ENCODE assay signal across 1 cellular context in the genomic region with DNA sequence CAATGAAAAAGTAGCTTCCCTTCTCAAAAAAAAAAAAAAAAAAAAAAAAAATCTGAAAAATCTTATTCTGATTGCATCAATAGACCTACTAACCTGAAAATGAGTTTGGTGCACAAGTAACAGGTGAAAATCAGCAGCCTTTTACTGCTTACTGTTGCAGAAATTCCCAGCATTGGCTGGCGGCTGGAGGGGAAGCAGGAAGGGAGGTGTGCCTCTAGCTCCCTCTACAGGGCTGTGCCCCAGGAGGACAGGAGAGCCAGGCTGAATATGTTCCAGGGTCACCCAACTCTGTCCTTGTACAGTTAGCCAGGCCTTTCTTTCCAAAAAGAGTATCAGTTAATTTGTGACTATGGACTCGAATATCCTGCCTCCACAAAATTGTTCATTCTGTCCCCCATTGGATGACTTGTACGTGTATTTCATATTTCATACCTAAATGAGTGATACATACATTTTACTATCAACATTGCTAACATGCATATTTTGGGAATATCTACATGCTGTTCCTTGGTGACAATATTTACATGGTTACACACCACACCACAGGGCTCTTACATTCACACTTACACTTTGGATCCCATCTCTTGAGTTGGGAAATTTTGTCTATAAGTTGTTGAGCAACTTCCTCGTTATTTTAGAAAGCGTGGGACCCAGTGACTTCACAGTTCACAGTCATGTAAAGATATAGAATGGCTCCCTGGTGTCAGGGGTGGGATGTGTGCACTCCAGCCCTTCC.
A peak's percentile ranks its signal among the peaks of the same experiment; 100 is the strongest.
TF ChIP-seq lines count a peak whose summit lies in the region.

No MANE protein-coding gene starts in this region.

TF ChIP-seq in HepG2, 621 proteins besides CTCF, POLR2A, EP300 and RAD21 (continued from another document and continues in another):
- TF ChIP-seq, protein P1, sequence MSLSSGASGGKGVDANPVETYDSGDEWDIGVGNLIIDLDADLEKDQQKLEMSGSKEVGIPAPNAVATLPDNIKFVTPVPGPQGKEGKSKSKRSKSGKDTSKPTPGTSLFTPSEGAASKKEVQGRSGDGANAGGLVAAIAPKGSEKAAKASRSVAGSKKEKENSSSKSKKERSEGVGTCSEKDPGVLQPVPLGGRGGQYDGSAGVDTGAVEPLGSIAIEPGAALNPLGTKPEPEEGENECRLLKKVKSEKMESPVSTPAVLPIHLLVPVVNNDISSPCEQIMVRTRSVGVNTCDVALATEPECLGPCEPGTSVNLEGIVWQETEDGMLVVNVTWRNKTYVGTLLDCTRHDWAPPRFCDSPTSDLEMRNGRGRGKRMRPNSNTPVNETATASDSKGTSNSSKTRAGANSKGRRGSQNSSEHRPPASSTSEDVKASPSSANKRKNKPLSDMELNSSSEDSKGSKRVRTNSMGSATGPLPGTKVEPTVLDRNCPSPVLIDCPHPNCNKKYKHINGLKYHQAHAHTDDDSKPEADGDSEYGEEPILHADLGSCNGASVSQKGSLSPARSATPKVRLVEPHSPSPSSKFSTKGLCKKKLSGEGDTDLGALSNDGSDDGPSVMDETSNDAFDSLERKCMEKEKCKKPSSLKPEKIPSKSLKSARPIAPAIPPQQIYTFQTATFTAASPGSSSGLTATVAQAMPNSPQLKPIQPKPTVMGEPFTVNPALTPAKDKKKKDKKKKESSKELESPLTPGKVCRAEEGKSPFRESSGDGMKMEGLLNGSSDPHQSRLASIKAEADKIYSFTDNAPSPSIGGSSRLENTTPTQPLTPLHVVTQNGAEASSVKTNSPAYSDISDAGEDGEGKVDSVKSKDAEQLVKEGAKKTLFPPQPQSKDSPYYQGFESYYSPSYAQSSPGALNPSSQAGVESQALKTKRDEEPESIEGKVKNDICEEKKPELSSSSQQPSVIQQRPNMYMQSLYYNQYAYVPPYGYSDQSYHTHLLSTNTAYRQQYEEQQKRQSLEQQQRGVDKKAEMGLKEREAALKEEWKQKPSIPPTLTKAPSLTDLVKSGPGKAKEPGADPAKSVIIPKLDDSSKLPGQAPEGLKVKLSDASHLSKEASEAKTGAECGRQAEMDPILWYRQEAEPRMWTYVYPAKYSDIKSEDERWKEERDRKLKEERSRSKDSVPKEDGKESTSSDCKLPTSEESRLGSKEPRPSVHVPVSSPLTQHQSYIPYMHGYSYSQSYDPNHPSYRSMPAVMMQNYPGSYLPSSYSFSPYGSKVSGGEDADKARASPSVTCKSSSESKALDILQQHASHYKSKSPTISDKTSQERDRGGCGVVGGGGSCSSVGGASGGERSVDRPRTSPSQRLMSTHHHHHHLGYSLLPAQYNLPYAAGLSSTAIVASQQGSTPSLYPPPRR (CRISPR knock-in tag; IDR thresholded peaks at IDR 0.05; ENCODE audit: borderline replicate concordance) = no peak
- TF ChIP-seq, protein P2, sequence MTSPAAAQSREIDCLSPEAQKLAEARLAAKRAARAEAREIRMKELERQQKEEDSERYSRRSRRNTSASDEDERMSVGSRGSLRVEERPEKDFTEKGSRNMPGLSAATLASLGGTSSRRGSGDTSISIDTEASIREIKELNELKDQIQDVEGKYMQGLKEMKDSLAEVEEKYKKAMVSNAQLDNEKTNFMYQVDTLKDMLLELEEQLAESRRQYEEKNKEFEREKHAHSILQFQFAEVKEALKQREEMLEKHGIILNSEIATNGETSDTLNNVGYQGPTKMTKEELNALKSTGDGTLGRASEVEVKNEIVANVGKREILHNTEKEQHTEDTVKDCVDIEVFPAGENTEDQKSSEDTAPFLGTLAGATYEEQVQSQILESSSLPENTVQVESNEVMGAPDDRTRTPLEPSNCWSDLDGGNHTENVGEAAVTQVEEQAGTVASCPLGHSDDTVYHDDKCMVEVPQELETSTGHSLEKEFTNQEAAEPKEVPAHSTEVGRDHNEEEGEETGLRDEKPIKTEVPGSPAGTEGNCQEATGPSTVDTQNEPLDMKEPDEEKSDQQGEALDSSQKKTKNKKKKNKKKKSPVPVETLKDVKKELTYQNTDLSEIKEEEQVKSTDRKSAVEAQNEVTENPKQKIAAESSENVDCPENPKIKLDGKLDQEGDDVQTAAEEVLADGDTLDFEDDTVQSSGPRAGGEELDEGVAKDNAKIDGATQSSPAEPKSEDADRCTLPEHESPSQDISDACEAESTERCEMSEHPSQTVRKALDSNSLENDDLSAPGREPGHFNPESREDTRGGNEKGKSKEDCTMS (CRISPR knock-in tag; conservative IDR thresholded peaks at IDR 0.05) = no peak
- TF ChIP-seq, protein P3, sequence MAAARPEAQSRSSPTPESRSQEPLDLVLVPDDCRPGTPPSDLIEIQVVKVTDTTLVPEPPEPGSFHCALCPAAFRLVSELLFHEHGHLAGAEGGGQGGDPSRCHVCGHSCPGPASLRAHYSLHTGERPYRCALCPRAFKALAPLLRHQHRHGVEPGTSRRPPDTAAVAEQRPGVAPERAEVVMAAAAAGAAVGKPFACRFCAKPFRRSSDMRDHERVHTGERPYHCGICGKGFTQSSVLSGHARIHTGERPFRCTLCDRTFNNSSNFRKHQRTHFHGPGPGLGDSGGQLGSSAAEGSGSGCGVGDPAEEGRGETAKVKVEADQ (CRISPR knock-in tag; IDR thresholded peaks at IDR 0.05; ENCODE audit: borderline replicate concordance) = 0 out of 2 replicates have a peak, but pooled peaks have one; percentile 22
- TF ChIP-seq LCORL (IDR thresholded peaks at IDR 0.05) (no peak), LCORL (CRISPR knock-in tag; IDR thresholded peaks at IDR 0.05) (0 out of 2 replicates have a peak, but pooled peaks have one; percentile 26), NR2F2 (IDR thresholded peaks at IDR 0.05; ENCODE audit: borderline replicate concordance, low read depth) (no peak), TCF7 (IDR thresholded peaks at IDR 0.05; ENCODE audit: low read depth) (no peak), MAFF (IDR thresholded peaks at IDR 0.05; ENCODE audit: low read depth, low read length) (peak; percentile 89), ZNF775 (CRISPR knock-in tag; IDR thresholded peaks at IDR 0.05; ENCODE audit: borderline replicate concordance) (no peak), ZNF605 (CRISPR knock-in tag; IDR thresholded peaks at IDR 0.05) (no peak), KDM4B (CRISPR knock-in tag; IDR thresholded peaks at IDR 0.05) (no peak), FOXA3 (CRISPR knock-in tag; IDR thresholded peaks at IDR 0.05) (no peak)
- TF ChIP-seq, protein P4, sequence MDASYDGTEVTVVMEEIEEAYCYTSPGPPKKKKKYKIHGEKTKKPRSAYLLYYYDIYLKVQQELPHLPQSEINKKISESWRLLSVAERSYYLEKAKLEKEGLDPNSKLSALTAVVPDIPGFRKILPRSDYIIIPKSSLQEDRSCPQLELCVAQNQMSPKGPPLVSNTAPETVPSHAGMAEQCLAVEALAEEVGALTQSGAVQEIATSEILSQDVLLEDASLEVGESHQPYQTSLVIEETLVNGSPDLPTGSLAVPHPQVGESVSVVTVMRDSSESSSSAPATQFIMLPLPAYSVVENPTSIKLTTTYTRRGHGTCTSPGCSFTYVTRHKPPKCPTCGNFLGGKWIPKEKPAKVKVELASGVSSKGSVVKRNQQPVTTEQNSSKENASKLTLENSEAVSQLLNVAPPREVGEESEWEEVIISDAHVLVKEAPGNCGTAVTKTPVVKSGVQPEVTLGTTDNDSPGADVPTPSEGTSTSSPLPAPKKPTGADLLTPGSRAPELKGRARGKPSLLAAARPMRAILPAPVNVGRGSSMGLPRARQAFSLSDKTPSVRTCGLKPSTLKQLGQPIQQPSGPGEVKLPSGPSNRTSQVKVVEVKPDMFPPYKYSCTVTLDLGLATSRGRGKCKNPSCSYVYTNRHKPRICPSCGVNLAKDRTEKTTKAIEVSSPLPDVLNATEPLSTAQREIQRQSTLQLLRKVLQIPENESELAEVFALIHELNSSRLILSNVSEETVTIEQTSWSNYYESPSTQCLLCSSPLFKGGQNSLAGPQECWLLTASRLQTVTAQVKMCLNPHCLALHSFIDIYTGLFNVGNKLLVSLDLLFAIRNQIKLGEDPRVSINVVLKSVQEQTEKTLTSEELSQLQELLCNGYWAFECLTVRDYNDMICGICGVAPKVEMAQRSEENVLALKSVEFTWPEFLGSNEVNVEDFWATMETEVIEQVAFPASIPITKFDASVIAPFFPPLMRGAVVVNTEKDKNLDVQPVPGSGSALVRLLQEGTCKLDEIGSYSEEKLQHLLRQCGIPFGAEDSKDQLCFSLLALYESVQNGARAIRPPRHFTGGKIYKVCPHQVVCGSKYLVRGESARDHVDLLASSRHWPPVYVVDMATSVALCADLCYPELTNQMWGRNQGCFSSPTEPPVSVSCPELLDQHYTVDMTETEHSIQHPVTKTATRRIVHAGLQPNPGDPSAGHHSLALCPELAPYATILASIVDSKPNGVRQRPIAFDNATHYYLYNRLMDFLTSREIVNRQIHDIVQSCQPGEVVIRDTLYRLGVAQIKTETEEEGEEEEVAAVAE (CRISPR knock-in tag; IDR thresholded peaks at IDR 0.05; ENCODE audit: borderline replicate concordance) = no peak
- TF ChIP-seq, protein P5, sequence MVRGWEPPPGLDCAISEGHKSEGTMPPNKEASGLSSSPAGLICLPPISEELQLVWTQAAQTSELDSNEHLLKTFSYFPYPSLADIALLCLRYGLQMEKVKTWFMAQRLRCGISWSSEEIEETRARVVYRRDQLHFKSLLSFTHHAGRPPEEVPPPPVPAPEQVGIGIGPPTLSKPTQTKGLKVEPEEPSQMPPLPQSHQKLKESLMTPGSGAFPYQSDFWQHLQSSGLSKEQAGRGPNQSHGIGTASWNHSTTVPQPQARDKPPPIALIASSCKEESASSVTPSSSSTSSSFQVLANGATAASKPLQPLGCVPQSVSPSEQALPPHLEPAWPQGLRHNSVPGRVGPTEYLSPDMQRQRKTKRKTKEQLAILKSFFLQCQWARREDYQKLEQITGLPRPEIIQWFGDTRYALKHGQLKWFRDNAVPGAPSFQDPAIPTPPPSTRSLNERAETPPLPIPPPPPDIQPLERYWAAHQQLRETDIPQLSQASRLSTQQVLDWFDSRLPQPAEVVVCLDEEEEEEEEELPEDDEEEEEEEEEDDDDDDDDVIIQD (CRISPR knock-in tag; IDR thresholded peaks at IDR 0.05; ENCODE audit: low read depth) = 0 out of 2 replicates have a peak, but pooled peaks have one; percentile 11
- TF ChIP-seq, protein P6, sequence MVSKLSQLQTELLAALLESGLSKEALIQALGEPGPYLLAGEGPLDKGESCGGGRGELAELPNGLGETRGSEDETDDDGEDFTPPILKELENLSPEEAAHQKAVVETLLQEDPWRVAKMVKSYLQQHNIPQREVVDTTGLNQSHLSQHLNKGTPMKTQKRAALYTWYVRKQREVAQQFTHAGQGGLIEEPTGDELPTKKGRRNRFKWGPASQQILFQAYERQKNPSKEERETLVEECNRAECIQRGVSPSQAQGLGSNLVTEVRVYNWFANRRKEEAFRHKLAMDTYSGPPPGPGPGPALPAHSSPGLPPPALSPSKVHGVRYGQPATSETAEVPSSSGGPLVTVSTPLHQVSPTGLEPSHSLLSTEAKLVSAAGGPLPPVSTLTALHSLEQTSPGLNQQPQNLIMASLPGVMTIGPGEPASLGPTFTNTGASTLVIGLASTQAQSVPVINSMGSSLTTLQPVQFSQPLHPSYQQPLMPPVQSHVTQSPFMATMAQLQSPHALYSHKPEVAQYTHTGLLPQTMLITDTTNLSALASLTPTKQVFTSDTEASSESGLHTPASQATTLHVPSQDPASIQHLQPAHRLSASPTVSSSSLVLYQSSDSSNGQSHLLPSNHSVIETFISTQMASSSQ (IDR thresholded peaks at IDR 0.05; ENCODE audit: low read depth) = 0 out of 2 replicates have a peak, but pooled peaks have one; percentile 18
- TF ChIP-seq, protein P6 (CRISPR knock-in tag; IDR thresholded peaks at IDR 0.05; ENCODE audit: borderline replicate concordance) = no peak
- TF ChIP-seq, protein P7, sequence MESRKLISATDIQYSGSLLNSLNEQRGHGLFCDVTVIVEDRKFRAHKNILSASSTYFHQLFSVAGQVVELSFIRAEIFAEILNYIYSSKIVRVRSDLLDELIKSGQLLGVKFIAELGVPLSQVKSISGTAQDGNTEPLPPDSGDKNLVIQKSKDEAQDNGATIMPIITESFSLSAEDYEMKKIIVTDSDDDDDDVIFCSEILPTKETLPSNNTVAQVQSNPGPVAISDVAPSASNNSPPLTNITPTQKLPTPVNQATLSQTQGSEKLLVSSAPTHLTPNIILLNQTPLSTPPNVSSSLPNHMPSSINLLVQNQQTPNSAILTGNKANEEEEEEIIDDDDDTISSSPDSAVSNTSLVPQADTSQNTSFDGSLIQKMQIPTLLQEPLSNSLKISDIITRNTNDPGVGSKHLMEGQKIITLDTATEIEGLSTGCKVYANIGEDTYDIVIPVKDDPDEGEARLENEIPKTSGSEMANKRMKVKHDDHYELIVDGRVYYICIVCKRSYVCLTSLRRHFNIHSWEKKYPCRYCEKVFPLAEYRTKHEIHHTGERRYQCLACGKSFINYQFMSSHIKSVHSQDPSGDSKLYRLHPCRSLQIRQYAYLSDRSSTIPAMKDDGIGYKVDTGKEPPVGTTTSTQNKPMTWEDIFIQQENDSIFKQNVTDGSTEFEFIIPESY (CRISPR knock-in tag; IDR thresholded peaks at IDR 0.05) = 0 out of 2 replicates have a peak, but pooled peaks have one; percentile 12
- TF ChIP-seq, protein P8, sequence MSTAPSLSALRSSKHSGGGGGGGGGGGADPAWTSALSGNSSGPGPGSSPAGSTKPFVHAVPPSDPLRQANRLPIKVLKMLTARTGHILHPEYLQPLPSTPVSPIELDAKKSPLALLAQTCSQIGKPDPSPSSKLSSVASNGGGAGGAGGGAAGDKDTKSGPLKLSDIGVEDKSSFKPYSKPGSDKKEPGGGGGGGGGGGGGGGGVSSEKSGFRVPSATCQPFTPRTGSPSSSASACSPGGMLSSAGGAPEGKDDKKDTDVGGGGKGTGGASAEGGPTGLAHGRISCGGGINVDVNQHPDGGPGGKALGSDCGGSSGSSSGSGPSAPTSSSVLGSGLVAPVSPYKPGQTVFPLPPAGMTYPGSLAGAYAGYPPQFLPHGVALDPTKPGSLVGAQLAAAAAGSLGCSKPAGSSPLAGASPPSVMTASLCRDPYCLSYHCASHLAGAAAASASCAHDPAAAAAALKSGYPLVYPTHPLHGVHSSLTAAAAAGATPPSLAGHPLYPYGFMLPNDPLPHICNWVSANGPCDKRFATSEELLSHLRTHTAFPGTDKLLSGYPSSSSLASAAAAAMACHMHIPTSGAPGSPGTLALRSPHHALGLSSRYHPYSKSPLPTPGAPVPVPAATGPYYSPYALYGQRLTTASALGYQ (CRISPR knock-in tag; IDR thresholded peaks at IDR 0.05) = no peak
